ENCODE assay signal across 13 cellular contexts in genomic region chr6:21935142-21935541, GRCh38.
DNase-seq lines count a peak whose midpoint lies in the region; ATAC-seq and TF ChIP-seq lines count a peak whose summit lies in the region.
"Had no signal": no experiment of that assay in that cellular context is flagged by ENCODE, and none has a peak within 500 bp of the region (broad histone marks: within the 10 kb centered on the region; RNA-seq: fewer than 3 reads in every experiment).

No MANE protein-coding gene starts in this region.

- CTCF ChIA-PET in WTC11 (lab: Charles Lee) (interaction anchor here (1.0 to 1.4 kb wide), 4 partner anchors 59 to 195 kb away, joined by 4 to 6 read pairs (median 4); no protein-coding TSS in a partner anchor), HEK293T (lab: Yijun Ruan, JAX) (interaction anchor here (0.6 kb wide), 1 partner anchor 82 kb away, joined by 7 read pairs; no protein-coding TSS in a partner anchor)

- no peak overlapping the region for H3K27ac ChIP-seq in GM23338 (ENCODE audit: low read depth)
- H3K27ac ChIP-seq: KMS-11 had no signal

- POLR2A ChIA-PET in WTC11 (lab: Charles Lee) = no interaction called here
- POLR2A ChIA-PET in HEK293T (lab: Yijun Ruan, JAX) = no interaction called here

- peaks cover 8% of the 10 kb centered on the region; the same call in 2 of the 3 replicates for H3K9me3 Mint-ChIP-seq in GM23338
- H3K9me3 Mint-ChIP-seq in WTC11 = peaks cover 5% of the 10 kb centered on the region; the same call in 1 of the 2 replicates
- H3K9me3 Mint-ChIP-seq in nephron progenitor cell = peaks cover 42% of the 10 kb centered on the region

- ATAC-seq in GM23338 (no peak), WTC11 (no peak)

- no peaks in the 10 kb centered on the region for H3K36me3 ChIP-seq in GM23338 (ENCODE audit: insufficient read depth)
- H3K36me3 ChIP-seq: BE2C had no signal

- no peak overlapping the region for H3K4me2 ChIP-seq in GM23338
- H3K4me2 ChIP-seq: KMS-11 had no signal

- H3K27me3 ChIP-seq in GM23338 (ENCODE audit: insufficient read depth) = no peaks in the 10 kb centered on the region
- H3K27me3 ChIP-seq: BE2C had no signal

- H3K36me3 Mint-ChIP-seq in GM23338 (ENCODE audit: low read depth) = peaks cover 27% of the 10 kb centered on the region; the same call in 2 of the 3 replicates
- peaks cover 12% of the 10 kb centered on the region for H3K36me3 Mint-ChIP-seq in WTC11
- H3K36me3 Mint-ChIP-seq in nephron progenitor cell (ENCODE audit: low read depth) = peaks cover 88% of the 10 kb centered on the region
- H3K36me3 Mint-ChIP-seq: CD4-positive, CD25-positive, alpha-beta regulatory T cell had no signal

- no peak overlapping the region for H3K4me3 ChIP-seq in GM23338
- H3K4me3 ChIP-seq: GM12878 had no signal

- 0 out of 2 replicates have a peak, but pooled peaks cover 4% of the 10 kb centered on the region for H3K4me1 ChIP-seq in GM23338 (ENCODE audit: insufficient read depth)

- no peak overlapping the region for H2AFZ ChIP-seq in GM23338

- H3K4me3 Mint-ChIP-seq in GM23338 (no peak overlapping the region), WTC11 (no peak overlapping the region), nephron progenitor cell (peak overlapping the region; percentile 10)
- H3K4me3 Mint-ChIP-seq: CD4-positive, CD25-positive, alpha-beta regulatory T cell had no signal

- H3K27ac Mint-ChIP-seq in GM23338 (peak overlapping the region; percentile 46), WTC11 (peak overlapping the region; percentile 92), nephron progenitor cell (peak overlapping the region; percentile 60)
- H3K27ac Mint-ChIP-seq: CD4-positive, CD25-positive, alpha-beta regulatory T cell had no signal

- TF ChIP-seq CTCF in GM23338 (conservative IDR thresholded peaks at IDR 0.05; ENCODE audit: low read depth in 2 of 2) (no peak), WTC11 (IDR thresholded peaks at IDR 0.05) (no peak), nephron progenitor cell (IDR thresholded peaks at IDR 0.05) (no peak)

- H4K20me1 ChIP-seq in GM23338 (replicated peaks; ENCODE audit: insufficient read depth) = no peaks in the 10 kb centered on the region

- no peaks in the 10 kb centered on the region for H3K9me2 ChIP-seq in GM23338 (ENCODE audit: insufficient read depth)

- no peaks in the 10 kb centered on the region for H3F3A ChIP-seq in GM23338 (replicated peaks; ENCODE audit: low read depth)

- no peak for DNase-seq in GM23338 (ENCODE audit: low spot score)
- no peak for DNase-seq in WTC11 (ENCODE audit: low spot score)
- no peak for DNase-seq in nephron progenitor cell
- DNase-seq in HEK293T (ENCODE audit: extremely low spot score) = no peak
- no peak for DNase-seq in stimulated activated naive CD4-positive, alpha-beta T cell treated with Interleukin-2 at 50 U/mL for 16 hours (lab: John Stamatoyannopoulos, UW)
- no peak for DNase-seq in NOMO-1 treated with DMSO at 0.1 percent for 48 hours (lab: John Stamatoyannopoulos, UW; ENCODE audit: unreplicated experiment)
- DNase-seq: ACHN, C1 segment of cervical spinal cord, DMS79 treated with DMSO at 0.1 percent for 48 hours had no signal

- H3K4me1 Mint-ChIP-seq in GM23338 = peaks cover 11% of the 10 kb centered on the region
- H3K4me1 Mint-ChIP-seq in WTC11 = peaks cover 29% of the 10 kb centered on the region
- H3K4me1 Mint-ChIP-seq in nephron progenitor cell = peaks cover 9% of the 10 kb centered on the region
- H3K4me1 Mint-ChIP-seq: CD4-positive, CD25-positive, alpha-beta regulatory T cell had no signal

- H3K79me2 ChIP-seq in GM23338 (replicated peaks; ENCODE audit: insufficient read depth) = peaks cover 63% of the 10 kb centered on the region

- H3K27me3 Mint-ChIP-seq in GM23338 (ENCODE audit: insufficient read depth, low read depth, poor library complexity) (peaks cover 2% of the 10 kb centered on the region), WTC11 (ENCODE audit: low read depth) (no peaks in the 10 kb centered on the region), nephron progenitor cell (ENCODE audit: low read depth, poor library complexity) (no peaks in the 10 kb centered on the region)
- H3K27me3 Mint-ChIP-seq: CD4-positive, CD25-positive, alpha-beta regulatory T cell had no signal

TF ChIP-seq in GM23338, 12 proteins besides CTCF, POLR2A, EP300 and RAD21 (continues in another document):
- no peak for TF ChIP-seq POLR2AphosphoS5 (IDR thresholded peaks at IDR 0.05; ENCODE audit: low read depth)
- no peak for TF ChIP-seq NANOG (IDR thresholded peaks at IDR 0.05; ENCODE audit: borderline replicate concordance)
- TF ChIP-seq JUNB (IDR thresholded peaks at IDR 0.05; ENCODE audit: unreplicated experiment) = no peak
- no peak for TF ChIP-seq ZNF114 (CRISPR knock-in tag; IDR thresholded peaks at IDR 0.05)
- no peak for TF ChIP-seq STAT1 (IDR thresholded peaks at IDR 0.05; ENCODE audit: unreplicated experiment)
- TF ChIP-seq EZH2phosphoT487 (IDR thresholded peaks at IDR 0.05; ENCODE audit: unreplicated experiment) = no peak

TF ChIP-seq in WTC11, 78 proteins besides CTCF, POLR2A, EP300 and RAD21:
- TF ChIP-seq E2F5 (CRISPR knock-in tag; IDR thresholded peaks at IDR 0.05) (no peak), PRRX2 (CRISPR knock-in tag; IDR thresholded peaks at IDR 0.05) (no peak), GTF2I (CRISPR knock-in tag; conservative IDR thresholded peaks at IDR 0.05) (no peak), ZNF263 (CRISPR knock-in tag; IDR thresholded peaks at IDR 0.05; ENCODE audit: low read depth) (no peak), ZNF317 (CRISPR knock-in tag; IDR thresholded peaks at IDR 0.05; ENCODE audit: borderline replicate concordance, low read depth) (no peak)
TF ChIP-seq in WTC11: peak in this region for 0.

TF ChIP-seq in HEK293T, 16 proteins besides CTCF, POLR2A, EP300 and RAD21:
- TF ChIP-seq ELF4 (IDR thresholded peaks at IDR 0.05) (no peak; the same call in 1 of the 2 replicates), BHLHE40 (IDR thresholded peaks at IDR 0.05; ENCODE audit: borderline replicate concordance) (no peak), NFRKB (IDR thresholded peaks at IDR 0.05) (no peak), L3MBTL2 (conservative IDR thresholded peaks at IDR 0.05) (no peak), CTBP1 (IDR thresholded peaks at IDR 0.05; ENCODE audit: borderline replicate concordance) (no peak), SP1 (IDR thresholded peaks at IDR 0.05) (no peak), FOXK2 (IDR thresholded peaks at IDR 0.05) (no peak), PKNOX1 (IDR thresholded peaks at IDR 0.05) (no peak), FOXA1 (IDR thresholded peaks at IDR 0.05) (no peak), ZNF384 (IDR thresholded peaks at IDR 0.05) (no peak), ARNT (IDR thresholded peaks at IDR 0.05) (no peak), LEF1 (IDR thresholded peaks at IDR 0.05; ENCODE audit: borderline replicate concordance) (no peak)
